Comparison of ENCODE assay signal across 8 cellular contexts in the genomic region with DNA sequence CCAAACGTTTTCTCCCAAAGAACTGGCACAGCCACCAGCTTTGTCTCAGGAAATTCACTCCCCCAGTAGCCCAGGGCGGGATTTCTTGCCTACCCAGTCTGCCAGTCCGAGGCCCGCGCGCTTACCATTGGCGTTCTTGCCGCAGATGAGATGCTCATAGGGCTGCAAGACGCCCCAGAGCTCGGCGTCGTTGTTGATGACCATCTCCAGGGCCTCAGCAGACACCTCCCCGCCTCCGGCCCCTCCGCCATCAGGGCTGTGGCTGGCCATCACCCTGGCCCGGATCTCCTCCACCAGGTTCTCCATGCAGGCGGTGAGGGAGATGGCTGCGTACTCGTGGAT. TPM values are rescaled to one million over a fixed set of nuclear protein-coding genes. Genes with fewer than 3 reads are reported as not detected.
A peak's percentile ranks its signal among the peaks of the same experiment; 100 is the strongest.
DNase-seq lines count a peak whose midpoint lies in the region; ATAC-seq and TF ChIP-seq lines count a peak whose summit lies in the region.

No MANE protein-coding gene starts in this region.

- H3K9me3 ChIP-seq in RWPE2 (ENCODE audit: severe bottlenecking) = no peaks in the 10 kb centered on the region

- H3K27me3 Mint-ChIP-seq in effector memory CD8-positive, alpha-beta T cell = peaks cover 61 to 72% of the 10 kb centered on the region in 2 donors
- peaks cover 32 to 70% (median 43%) of the 10 kb centered on the region in 5 donors for H3K27me3 Mint-ChIP-seq in naive thymus-derived CD8-positive, alpha-beta T cell

- H3K27ac ChIP-seq in RWPE2 (ENCODE audit: poor library complexity, severe bottlenecking) = no peak overlapping the region

- peaks cover 16% of the 10 kb centered on the region for H3K36me3 Mint-ChIP-seq in effector memory CD8-positive, alpha-beta T cell (ENCODE audit: insufficient read depth)
- H3K36me3 Mint-ChIP-seq in naive thymus-derived CD8-positive, alpha-beta T cell = no peaks in the 10 kb centered on the region

- H3K27me3 ChIP-seq in RWPE2 (ENCODE audit: insufficient read depth, poor library complexity, severe bottlenecking) = no peaks in the 10 kb centered on the region

- no peaks in the 10 kb centered on the region for H3K4me1 ChIP-seq in RWPE2 (ENCODE audit: insufficient read depth, poor library complexity, severe bottlenecking)

- no peaks in the 10 kb centered on the region for H3K9me3 Mint-ChIP-seq in effector memory CD8-positive, alpha-beta T cell
- H3K9me3 Mint-ChIP-seq in naive thymus-derived CD8-positive, alpha-beta T cell = no peaks in the 10 kb centered on the region

- H3K4me3 Mint-ChIP-seq in effector memory CD8-positive, alpha-beta T cell = peak overlapping the region; percentile 82 to 84
- peak overlapping the region; percentile 61 to 93 (median 80) for H3K4me3 Mint-ChIP-seq in naive thymus-derived CD8-positive, alpha-beta T cell

- H3K4me1 Mint-ChIP-seq in effector memory CD8-positive, alpha-beta T cell (ENCODE audit: low read depth in 2 of 2) = peaks cover 19 to 20% of the 10 kb centered on the region in 2 donors
- H3K4me1 Mint-ChIP-seq in naive thymus-derived CD8-positive, alpha-beta T cell = peaks cover 15 to 34% (median 24%) of the 10 kb centered on the region in 4 donors

- peak overlapping the region; percentile 46 for H3K4me3 ChIP-seq in RWPE2 (ENCODE audit: severe bottlenecking)

- ATAC-seq in RWPE2 (ENCODE audit: low read depth) = peak; percentile 0; the same call in 1 of the 3 replicates
- no peak for ATAC-seq in effector memory CD8-positive, alpha-beta T cell (replicated peaks)
- ATAC-seq in naive thymus-derived CD8-positive, alpha-beta T cell = no peak

- peak; percentile 19 for DNase-seq in GM13977 (ENCODE audit: low spot score)
- peak; percentile 60 for DNase-seq in RWPE2 (ENCODE audit: low spot score)
- DNase-seq in effector memory CD8-positive, alpha-beta T cell = no peak
- DNase-seq in naive thymus-derived CD8-positive, alpha-beta T cell = peak in 2 of 10 donors; percentile 9 to 12
- DNase-seq in retina = no peak
- no peak for DNase-seq in NCI-H1105 treated with DMSO at 0.1 percent for 48 hours (lab: John Stamatoyannopoulos, UW)
- no peak for DNase-seq in NCI-H2081 treated with DMSO at 0.1 percent for 48 hours (lab: John Stamatoyannopoulos, UW)
- no peak for DNase-seq in NCI-H1048 (lab: John Stamatoyannopoulos, UW)

- H3K36me3 ChIP-seq in RWPE2 (ENCODE audit: low read depth) = no peaks in the 10 kb centered on the region

- in situ Hi-C loops in GM13977 (cut with MboI; ENCODE audit: low pct_unique_long_range_greater_than_20kb, low sequenced_read_pairs, unreplicated experiment) = loop anchor here (10.0 to 25.0 kb wide), 3 partner anchors 122 to 519 kb away; no protein-coding TSS in a partner anchor

- POLR2A ChIA-PET in naive thymus-derived CD8-positive, alpha-beta T cell (lab: Charles Lee) = interaction anchor here (0.8 to 3.8 kb wide), 3 partner anchors 107 to 182 kb away, joined by 3 to 30 read pairs (median 6); no protein-coding TSS in a partner anchor

- TF ChIP-seq CTCF in GM13977 (IDR thresholded peaks at IDR 0.05; ENCODE audit: extremely low read depth, insufficient read depth, missing control alignments) (no peak), RWPE2 (IDR thresholded peaks at IDR 0.05; ENCODE audit: poor library complexity, severe bottlenecking) (no peak)

- no peak overlapping the region for H3K27ac Mint-ChIP-seq in effector memory CD8-positive, alpha-beta T cell
- no peak overlapping the region for H3K27ac Mint-ChIP-seq in naive thymus-derived CD8-positive, alpha-beta T cell

RNA-seq across cellular contexts. Expression of a gene that starts 1.3 kb away (rescaled TPM):
- under 1 TPM; 0.69 to 0.81 TPM for total RNA-seq in naive thymus-derived CD8-positive, alpha-beta T cell
- polyA plus RNA-seq in naive thymus-derived CD8-positive, alpha-beta T cell = under 1 TPM in 1 of 3 donors, not detected in 2; 0.05 TPM

Comparison
In these comparisons a context has a peak if more than half of its experiments do, and no peak if none do; other contexts are left out.
1. DNase-seq: peak in GM13977 (single experiment) and RWPE2 (single experiment); none in effector memory CD8-positive, alpha-beta T cell (0 of 3), retina (single experiment), NCI-H1105 treated with DMSO at 0.1 percent for 48 hours (single experiment), NCI-H2081 treated with DMSO at 0.1 percent for 48 hours (single experiment) and NCI-H1048 (single experiment).